In the genomic region with DNA sequence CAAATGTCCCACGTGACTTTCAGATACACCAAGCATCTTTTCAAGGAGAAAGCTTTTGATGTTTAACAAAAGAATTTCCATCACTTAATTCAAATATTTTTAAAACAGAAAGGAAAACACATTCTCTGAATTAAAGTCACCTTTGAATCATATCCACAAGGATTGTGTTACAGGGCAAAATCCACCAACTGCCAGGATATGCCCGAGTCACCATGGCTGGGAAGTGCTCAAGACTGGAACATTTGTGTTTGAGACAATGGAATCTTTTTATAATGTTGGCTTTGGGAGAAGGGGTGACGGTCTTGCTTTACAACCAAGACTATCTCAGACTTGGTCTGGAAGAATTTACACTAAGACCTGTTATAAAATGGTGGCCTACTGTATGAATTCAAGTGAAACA, we compare ENCODE assay signal across 11 cellular contexts. TPM values are rescaled to one million over a fixed set of nuclear protein-coding genes. Genes with fewer than 3 reads are reported as not detected.
DNase-seq lines count a peak whose midpoint lies in the region; ATAC-seq and TF ChIP-seq lines count a peak whose summit lies in the region.
"Had no signal": no experiment of that assay in that cellular context is flagged by ENCODE, and none has a peak within 500 bp of the region (broad histone marks: within the 10 kb centered on the region; RNA-seq: fewer than 3 reads in every experiment).

No MANE protein-coding gene starts in this region.

- TF ChIP-seq CTCF in right lobe of liver (IDR thresholded peaks at IDR 0.05) (no peak), smooth muscle cell (IDR thresholded peaks at IDR 0.05; ENCODE audit: borderline replicate concordance, insufficient read depth, poor library complexity, severe bottlenecking) (no peak)

- H3K9me3 Mint-ChIP-seq in activated T-helper 17 cell treated with anti-CD3 and anti-CD28 coated beads, Interleukin-2, amount 50 U/mL, for 72 hours, result no peaks in the 10 kb centered on the region

- no peak overlapping the region for H3K4me2 ChIP-seq in smooth muscle cell

- intact Hi-C loops in right lobe of liver (cut with DNase I), result no loop called here

- no peaks in the 10 kb centered on the region for H3K9me3 ChIP-seq in right lobe of liver
- no peaks in the 10 kb centered on the region for H3K9me3 ChIP-seq in smooth muscle cell (replicated peaks; ENCODE audit: low read depth)

- 40% methylated on average over 3 of the region's 3 CpGs for WGBS in right lobe of liver (ENCODE audit: insufficient coverage, low coverage, low lambda C conversion rate, missing lambda C conversion rate)
- 78% methylated on average over 3 of the region's 3 CpGs for WGBS in smooth muscle cell (ENCODE audit: low lambda C conversion rate)

- TF ChIP-seq POLR2A in right lobe of liver (IDR thresholded peaks at IDR 0.05), result no peak

- H3K27me3 Mint-ChIP-seq in activated T-helper 17 cell treated with anti-CD3 and anti-CD28 coated beads, Interleukin-2, amount 50 U/mL, for 72 hours, result no peaks in the 10 kb centered on the region

- H3K4me3 Mint-ChIP-seq in activated T-helper 17 cell treated with anti-CD3 and anti-CD28 coated beads, Interleukin-2, amount 50 U/mL, for 72 hours, result peak overlapping the region; percentile 19

- H3F3A ChIP-seq in smooth muscle cell (ENCODE audit: low read depth), result peaks cover 3% of the 10 kb centered on the region

- H3K4me1 Mint-ChIP-seq in activated T-helper 17 cell treated with anti-CD3 and anti-CD28 coated beads, Interleukin-2, amount 50 U/mL, for 72 hours, result peaks cover 8% of the 10 kb centered on the region

- peak overlapping the region; percentile 65 for H3K27ac Mint-ChIP-seq in activated T-helper 17 cell treated with anti-CD3 and anti-CD28 coated beads, Interleukin-2, amount 50 U/mL, for 72 hours

- H3K36me3 ChIP-seq in right lobe of liver (peaks cover 0 to 35% (median 18%) of the 10 kb centered on the region in 4 donors), smooth muscle cell (ENCODE audit: low read depth) (peaks cover 5% of the 10 kb centered on the region)

- peaks cover 83% of the 10 kb centered on the region for H3K36me3 Mint-ChIP-seq in activated T-helper 17 cell treated with anti-CD3 and anti-CD28 coated beads, Interleukin-2, amount 50 U/mL, for 72 hours (ENCODE audit: low read depth)

- no peaks in the 10 kb centered on the region for H4K20me1 ChIP-seq in smooth muscle cell (ENCODE audit: low read depth)

- DNase-seq in AG08396 (ENCODE audit: low spot score) (peak; percentile 62), EL (peak; percentile 12), right lobe of liver (peak in 1 of 3 donors; percentile 36), NCI-H748 (lab: John Stamatoyannopoulos, UW; ENCODE audit: unreplicated experiment) (no peak), DMS79 treated with DMSO at 0.1 percent for 48 hours (lab: John Stamatoyannopoulos, UW) (no peak), smooth muscle cell (lab: John Stamatoyannopoulos, UW; ENCODE audit: unreplicated experiment) (no peak)
- DNase-seq: activated CD4-positive, alpha-beta T cell treated with anti-CD3 and anti-CD28 coated beads for 4 hours; NCI-H1436 treated with DMSO at 0.1 percent for 48 hours; occipital lobe had no signal

- H3K27ac ChIP-seq in right lobe of liver, result peak overlapping the region in 2 of 3 donors; percentile 5 to 88
- H3K27ac ChIP-seq in smooth muscle cell (ENCODE audit: low read depth), result no peak overlapping the region

- H3K4me1 ChIP-seq in right lobe of liver (peaks cover 0 to 34% (median 8%) of the 10 kb centered on the region in 4 donors), smooth muscle cell (ENCODE audit: low read depth) (no peaks in the 10 kb centered on the region)

- H2AFZ ChIP-seq in smooth muscle cell (ENCODE audit: low read depth), result no peak overlapping the region

- no peaks in the 10 kb centered on the region for H3K79me2 ChIP-seq in smooth muscle cell (ENCODE audit: low read depth)

- H3K27me3 ChIP-seq in right lobe of liver (no peaks in the 10 kb centered on the region), smooth muscle cell (ENCODE audit: low read depth) (no peaks in the 10 kb centered on the region)

- no peak for ATAC-seq in activated T-helper 17 cell treated with anti-CD3 and anti-CD28 coated beads, Interleukin-2, amount 50 U/mL, for 72 hours (replicated peaks)
- ATAC-seq in right lobe of liver (no peak), HG02981 (IDR thresholded peaks at IDR 0.05; ENCODE audit: unreplicated experiment) (no peak)

- H3K4me3 ChIP-seq in right lobe of liver (no peak overlapping the region), smooth muscle cell (no peak overlapping the region)

- no peak overlapping the region for H3K9ac ChIP-seq in smooth muscle cell (ENCODE audit: low read depth)

RNA-seq across cellular contexts. Expression of gene BID, which starts 40.8 kb away (rescaled TPM):
- total RNA-seq in activated T-helper 17 cell treated with anti-CD3 and anti-CD28 coated beads, Interleukin-2, amount 50 U/mL, for 72 hours, result 10 to 100 TPM in 1 of 2 donors, 1 to 10 TPM in 1; 6.2 to 19.2 TPM
- 10 to 100 TPM; 30.5 to 57.3 (median 36.2) TPM for total RNA-seq in right lobe of liver
- 6.8 and 8.1 TPM in 2 replicates for total RNA-seq in smooth muscle cell
- polyA plus RNA-seq in smooth muscle cell, result 23.3 and 26.9 TPM in 2 replicates

Comparison
In these comparisons a context has a peak if more than half of its experiments do, and no peak if none do; other contexts are left out.
1. DNase-seq: peak in AG08396 (single experiment) and EL (single experiment); none in NCI-H748 (single experiment), DMS79 treated with DMSO at 0.1 percent for 48 hours (single experiment) and smooth muscle cell (single experiment).